Comparison of ENCODE assay signal across 9 cellular contexts in the genomic region with DNA sequence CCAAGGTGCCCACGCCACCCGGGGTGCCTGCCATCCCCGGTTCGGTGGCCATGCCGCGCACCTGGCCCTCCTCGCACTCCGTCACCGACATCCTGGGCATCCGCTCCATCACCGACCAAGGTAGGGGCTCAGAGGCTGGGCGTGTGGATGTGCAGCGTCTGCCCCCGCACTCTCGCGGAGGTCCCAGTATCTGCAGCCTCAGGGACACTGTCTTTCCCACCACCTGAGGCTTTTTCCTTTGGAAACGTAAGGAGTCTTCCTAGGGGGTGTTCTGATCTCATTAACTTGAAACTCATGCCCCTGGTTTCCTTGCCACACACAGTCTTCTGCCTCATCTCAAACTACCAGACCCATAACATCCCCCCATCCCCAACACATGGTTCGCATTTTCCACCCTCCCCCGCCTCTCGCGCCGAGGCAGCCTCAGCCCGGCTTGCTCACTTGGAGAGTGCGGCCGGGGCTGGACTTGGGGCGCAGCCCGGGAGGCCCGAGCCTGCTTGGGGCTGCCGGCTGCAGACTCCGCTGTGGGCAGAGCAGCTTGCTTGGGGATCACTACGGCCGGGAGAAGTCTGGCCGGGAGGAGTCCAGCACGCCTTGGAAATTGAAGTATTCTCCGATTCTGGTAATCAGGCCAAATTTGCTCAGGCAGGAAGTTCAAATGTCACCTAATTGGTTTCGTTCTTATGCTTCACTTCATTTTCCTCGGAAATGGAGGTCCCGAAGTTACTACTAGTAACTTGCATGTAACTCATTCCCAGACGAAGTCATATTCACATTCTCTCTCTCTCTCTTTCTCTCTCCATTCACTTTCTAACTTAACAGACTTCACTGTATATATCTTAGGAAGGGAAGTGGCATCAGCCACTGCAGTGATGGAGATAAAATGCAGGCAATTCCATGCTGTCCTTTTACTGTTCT. TPM values are rescaled to one million over a fixed set of nuclear protein-coding genes. Genes with fewer than 3 reads are reported as not detected.
DNase-seq lines count a peak whose midpoint lies in the region; ATAC-seq, FAIRE-seq and TF ChIP-seq lines count a peak whose summit lies in the region.
"Had no signal": no experiment of that assay in that cellular context is flagged by ENCODE, and none has a peak within 500 bp of the region (broad histone marks: within the 10 kb centered on the region; RNA-seq: fewer than 3 reads in every experiment).

No MANE protein-coding gene starts in this region.

- H3K9ac ChIP-seq in GM23248 (no peak overlapping the region), astrocyte (ENCODE audit: low read length) (no peak overlapping the region), mesenchymal stem cell (ENCODE audit: low read length) (peak overlapping the region; percentile 60)

- H4K20me1 ChIP-seq in GM23248 (ENCODE audit: insufficient read depth) (no peaks in the 10 kb centered on the region), astrocyte (ENCODE audit: insufficient read depth, low read length) (no peaks in the 10 kb centered on the region)

- H2AFZ ChIP-seq in GM23248 (peak overlapping the region; percentile 90), astrocyte (ENCODE audit: low read depth, low read length) (peak overlapping the region; percentile 64), mesenchymal stem cell (ENCODE audit: low read depth, low read length) (no peak overlapping the region)

- no peak overlapping the region for H2BK15ac ChIP-seq in mesenchymal stem cell (ENCODE audit: low read depth, poor library complexity, severe bottlenecking)

- H3K23ac ChIP-seq in mesenchymal stem cell (ENCODE audit: low read length in 2 of 2) = peak overlapping the region in 1 of 2 experiments; percentile 40

- in situ Hi-C loops in GM23248 (cut with MboI) = loop anchor here (25.0 kb wide), 1 partner anchor 274 kb away; no protein-coding TSS in a partner anchor

- BruUV-seq in A673 (replicated peaks; lab: Mats Ljungman, UMichigan) = TSS peak; percentile 44

- H2AK5ac ChIP-seq in mesenchymal stem cell (ENCODE audit: low read length, severe bottlenecking) = no peak overlapping the region

- peak overlapping the region; percentile 38 for H4K8ac ChIP-seq in mesenchymal stem cell (ENCODE audit: low read length)

- intact Hi-C loops in A673 (cut with micrococcal nuclease; ENCODE audit: unreplicated experiment) = loop anchor here (2.0 kb wide), 1 partner anchor 97 kb away; no protein-coding TSS in a partner anchor

- peaks cover 1% of the 10 kb centered on the region for H3K36me3 Mint-ChIP-seq in astrocyte (ENCODE audit: low read depth, unreplicated experiment)

- peaks cover 9% of the 10 kb centered on the region for H3K79me1 ChIP-seq in mesenchymal stem cell (replicated peaks; ENCODE audit: low read length, poor library complexity, severe bottlenecking)

- H3K4me3 Mint-ChIP-seq in astrocyte (ENCODE audit: unreplicated experiment) = peak overlapping the region; percentile 88

- H3K27ac ChIP-seq in A673 (ENCODE audit: low read depth, low read length, poor library complexity, severe bottlenecking) (peak overlapping the region; percentile 82), GM23248 (no peak overlapping the region), astrocyte (ENCODE audit: low read depth, low read length) (no peak overlapping the region), mesenchymal stem cell (ENCODE audit: low read length, poor library complexity, severe bottlenecking) (peak overlapping the region; percentile 50)

- peaks cover 86% of the 10 kb centered on the region for H3K27me3 Mint-ChIP-seq in astrocyte (ENCODE audit: low read depth, unreplicated experiment)

- CTCF ChIA-PET in A673 (lab: Charles Lee) = no interaction called here

- H3K79me2 ChIP-seq in GM23248 (ENCODE audit: insufficient read depth) (no peaks in the 10 kb centered on the region), astrocyte (ENCODE audit: insufficient read depth, low read length) (no peaks in the 10 kb centered on the region)

- H3K4me2 ChIP-seq in GM23248 (ENCODE audit: unreplicated experiment) (peak overlapping the region; percentile 69), astrocyte (ENCODE audit: low read length) (peak overlapping the region; percentile 85), mesenchymal stem cell (ENCODE audit: low read length, poor library complexity, severe bottlenecking) (peak overlapping the region; percentile 89)

- no peak overlapping the region for H2BK5ac ChIP-seq in mesenchymal stem cell (ENCODE audit: low read depth, low read length, poor library complexity, severe bottlenecking)

- no peaks in the 10 kb centered on the region; the same call in 1 of the 2 replicates for H3F3A ChIP-seq in GM23248 (ENCODE audit: insufficient read depth)

- H3K14ac ChIP-seq in mesenchymal stem cell (ENCODE audit: low read length in 2 of 2) = peak overlapping the region in 1 of 2 experiments; percentile 3

- no peak overlapping the region for H2BK120ac ChIP-seq in mesenchymal stem cell (ENCODE audit: low read depth, low read length)

- no peaks in the 10 kb centered on the region for H3K27me3 ChIP-seq in A673 (replicated peaks; ENCODE audit: insufficient read depth, low read depth, low read length, poor library complexity)
- H3K27me3 ChIP-seq in GM23248 (replicated peaks; ENCODE audit: insufficient read depth) = peaks cover 50% of the 10 kb centered on the region
- peaks cover 91% of the 10 kb centered on the region for H3K27me3 ChIP-seq in astrocyte (ENCODE audit: insufficient read depth, low read length)
- H3K27me3 ChIP-seq in mesenchymal stem cell (ENCODE audit: control insufficient read depth in 1 of 2, insufficient read depth in 1 of 2, low read length in 2 of 2) = peaks cover 28 to 90% of the 10 kb centered on the region in 2 experiments

- H3K27ac Mint-ChIP-seq in astrocyte (ENCODE audit: unreplicated experiment) = no peak overlapping the region

- H3K9me3 ChIP-seq in A673 (ENCODE audit: low read depth, low read length, poor library complexity, severe bottlenecking) = no peaks in the 10 kb centered on the region
- no peaks in the 10 kb centered on the region for H3K9me3 ChIP-seq in GM23248 (ENCODE audit: low read depth)
- peaks cover 6% of the 10 kb centered on the region for H3K9me3 ChIP-seq in astrocyte (ENCODE audit: insufficient read depth, low read depth, low read length)
- no peaks in the 10 kb centered on the region for H3K9me3 ChIP-seq in mesenchymal stem cell (ENCODE audit: control insufficient read depth, low read length)

- H3K4ac ChIP-seq in mesenchymal stem cell (ENCODE audit: low read depth in 1 of 2, low read length in 2 of 2) = no peak overlapping the region

- H3K36me3 ChIP-seq in A673 (ENCODE audit: insufficient read depth, low read length, poor library complexity, severe bottlenecking) = peaks cover 22% of the 10 kb centered on the region
- no peaks in the 10 kb centered on the region for H3K36me3 ChIP-seq in GM23248 (ENCODE audit: low read depth)
- no peaks in the 10 kb centered on the region for H3K36me3 ChIP-seq in astrocyte (ENCODE audit: insufficient read depth, low read length)
- H3K36me3 ChIP-seq in mesenchymal stem cell (ENCODE audit: control insufficient read depth in 1 of 2, insufficient read depth in 2 of 2, low read depth in 1 of 2, low read length in 2 of 2) = peaks cover 0 to 12% of the 10 kb centered on the region in 2 experiments

- H4K91ac ChIP-seq in mesenchymal stem cell (ENCODE audit: low read length) = peak overlapping the region; percentile 37

- ATAC-seq in HG03571 (IDR thresholded peaks at IDR 0.05; ENCODE audit: unreplicated experiment) (no peak), GM19023 (IDR thresholded peaks at IDR 0.05; ENCODE audit: unreplicated experiment) (no peak), esophagus mucosa (no peak)

- 4 to 6% methylated on average over 32 to 36 of the region's 39 CpGs for WGBS in GM23248 (ENCODE audit: low coverage in 1 of 2, low lambda C conversion rate in 2 of 2, missing lambda C conversion rate in 2 of 2), 2 experiments
- WGBS in mesenchymal stem cell = 1% methylated on average over 36 of the region's 39 CpGs

- H3K9me3 Mint-ChIP-seq in astrocyte (ENCODE audit: unreplicated experiment) = peaks cover 16% of the 10 kb centered on the region

- H2BK12ac ChIP-seq in mesenchymal stem cell (ENCODE audit: low read length in 2 of 2) = no peak overlapping the region

- H3K4me1 Mint-ChIP-seq in astrocyte (ENCODE audit: low read depth, unreplicated experiment) = peaks cover 13% of the 10 kb centered on the region

- peaks cover 34% of the 10 kb centered on the region for H3K4me1 ChIP-seq in A673 (ENCODE audit: insufficient read depth, low read length, poor library complexity, severe bottlenecking)
- no peaks in the 10 kb centered on the region; the same call in 1 of the 2 replicates for H3K4me1 ChIP-seq in GM23248 (ENCODE audit: insufficient read depth)
- H3K4me1 ChIP-seq in astrocyte (ENCODE audit: insufficient read depth, low read length) = peaks cover 12% of the 10 kb centered on the region
- H3K4me1 ChIP-seq in mesenchymal stem cell (ENCODE audit: control insufficient read depth, insufficient read depth, low read depth, low read length) = peaks cover 36% of the 10 kb centered on the region

- TF ChIP-seq CTCF in A673 (conservative IDR thresholded peaks at IDR 0.05; ENCODE audit: low read depth, low read length) (no peak), astrocyte (IDR thresholded peaks at IDR 0.05; ENCODE audit: insufficient read depth, low read depth, low read length) (no peak)

- FAIRE-seq in astrocyte (lab: Jason Lieb, UNC) = no peak
- FAIRE-seq in urothelium cell line (lab: Jason Lieb, UNC) = no peak

- DNase-seq in A673 (ENCODE audit: low spot score) = peak; percentile 53
- DNase-seq in GM23248 = peak; percentile 69
- no peak for DNase-seq in astrocyte (ENCODE audit: low read depth)
- peak; percentile 30 for DNase-seq in mesenchymal stem cell
- no peak for DNase-seq in urothelium cell line (ENCODE audit: low spot score)

- H3K9me2 ChIP-seq in GM23248 (ENCODE audit: insufficient read depth) = no peaks in the 10 kb centered on the region

- H3K4me3 ChIP-seq in A673 (ENCODE audit: low read depth, low read length, poor library complexity, severe bottlenecking) (peak overlapping the region; percentile 63), GM23248 (peak overlapping the region; percentile 84), astrocyte (ENCODE audit: insufficient read depth, low read depth, low read length) (peak overlapping the region; percentile 6), mesenchymal stem cell (ENCODE audit: insufficient read depth in 1 of 2, low read depth in 1 of 2, low read length in 2 of 2) (peak overlapping the region; percentile 73 to 77)

- POLR2A ChIA-PET in A673 (lab: Charles Lee; ENCODE audit: low non-redundant PET) = no interaction called here

- H3K18ac ChIP-seq in mesenchymal stem cell (ENCODE audit: low read depth in 1 of 2, low read length in 2 of 2) = peak overlapping the region in 1 of 2 experiments; percentile 58

RNA-seq across cellular contexts. Expression of a gene that starts 2.0 kb away (rescaled TPM):
- 23.4 and 26.2 TPM in 2 replicates for total RNA-seq in A673 (2021)
- not detected in 2 replicates for total RNA-seq in GM23248 (2014; rRNA removed; shearing (Covaris generic))
- polyA plus RNA-seq in GM23248 (2016; fragmentation: Nextera tagmentation; extraction: Ambion mirVana) = 0.05 and 0.19 TPM in 2 replicates
- total RNA-seq in astrocyte = 1.2 and 1.9 TPM in 2 replicates
- 0.91 TPM for polyA plus RNA-seq in mesenchymal stem cell (2013, experiment 1 of 2)
- polyA plus RNA-seq in mesenchymal stem cell (2013, experiment 2 of 2) = 0.92 TPM
- total RNA-seq in esophagus mucosa = 83.6 TPM
- total RNA-seq: dermis microvascular lymphatic vessel endothelial cell had no signal

Comparison
In these comparisons a context has a peak if more than half of its experiments do, and no peak if none do; other contexts are left out.
1. DNase-seq: peak in A673 (single experiment), GM23248 (single experiment) and mesenchymal stem cell (single experiment); none in astrocyte (single experiment) and urothelium cell line (single experiment).
2. H3K27ac ChIP-seq: peak in A673 (single experiment) and mesenchymal stem cell (single experiment); none in GM23248 (single experiment) and astrocyte (single experiment).
3. H3K4me3 ChIP-seq: peak in every context shown above with its lines; median percentile 84 in GM23248; 75 in mesenchymal stem cell; 63 in A673; 6 in astrocyte.
4. Peak in every context shown above with its lines, with median percentiles within 50 percentile points of each other: H3K4me2 ChIP-seq.